ENCODE assay signal across 17 cellular contexts in genomic region chr6:14757414-14757813, GRCh38.
DNase-seq lines count a peak whose midpoint lies in the region; ATAC-seq and TF ChIP-seq lines count a peak whose summit lies in the region.
"Had no signal": no experiment of that assay in that cellular context is flagged by ENCODE, and none has a peak within 500 bp of the region (broad histone marks: within the 10 kb centered on the region; RNA-seq: fewer than 3 reads in every experiment).

No MANE protein-coding gene starts in this region.

- TF ChIP-seq CTCF in CD14-positive monocyte (IDR thresholded peaks at IDR 0.05) (no peak), neutrophil (IDR thresholded peaks at IDR 0.05) (no peak), lower lobe of right lung (IDR thresholded peaks at IDR 0.05) (no peak)

- H3K9me3 ChIP-seq in neutrophil (no peaks in the 10 kb centered on the region), lower lobe of right lung (no peaks in the 10 kb centered on the region)

- H3K27ac ChIP-seq in neutrophil (peak overlapping the region; percentile 94), lower lobe of right lung (no peak overlapping the region)
- H3K27ac ChIP-seq: BLaER1 treated with 17β-estradiol and CSF1 and Interleukin-3, amounts not matched to agents 10 nM and 100 nM; KMS-11 had no signal

- H3K27me3 Mint-ChIP-seq in activated T-cell treated with anti-CD3 and anti-CD28 coated beads, Interleukin-2, amount 50 U/mL, for 72 hours (ENCODE audit: low read depth): no peaks in the 10 kb centered on the region
- peaks cover 0 to 6% (median under 1%) of the 10 kb centered on the region in 3 donors for H3K27me3 Mint-ChIP-seq in CD14-positive monocyte (ENCODE audit: low read depth in 3 of 3)

- intact Hi-C loops in CD14-positive monocyte (cut with micrococcal nuclease) (no loop called here), lower lobe of right lung (cut with DNase I) (no loop called here)

- H3K4me1 ChIP-seq in neutrophil (ENCODE audit: control insufficient read depth in 1 of 2, insufficient read depth in 1 of 2, low read depth in 1 of 2, low read length in 1 of 2) (peaks cover 37 to 44% of the 10 kb centered on the region in 2 experiments), lower lobe of right lung (peaks cover 5% of the 10 kb centered on the region)

- H3K27me3 ChIP-seq in neutrophil: no peaks in the 10 kb centered on the region
- no peaks in the 10 kb centered on the region for H3K27me3 ChIP-seq in lower lobe of right lung (ENCODE audit: low read depth)
- H3K27me3 ChIP-seq: BLaER1 treated with 17β-estradiol and CSF1 and Interleukin-3, amounts not matched to agents 10 nM and 100 nM had no signal

- no peaks in the 10 kb centered on the region for H3K36me3 ChIP-seq in neutrophil
- no peaks in the 10 kb centered on the region for H3K36me3 ChIP-seq in lower lobe of right lung
- H3K36me3 ChIP-seq: BLaER1 treated with 17β-estradiol and CSF1 and Interleukin-3, amounts not matched to agents 10 nM and 100 nM had no signal

- ATAC-seq in activated T-cell treated with anti-CD3 and anti-CD28 coated beads, Interleukin-2, amount 50 U/mL, for 72 hours (replicated peaks in 1 of 2): no peak
- ATAC-seq in GM21528 (IDR thresholded peaks at IDR 0.05; ENCODE audit: low FRiP score, unreplicated experiment) (no peak), lower lobe of right lung (no peak)

- H3K27ac Mint-ChIP-seq in activated T-cell treated with anti-CD3 and anti-CD28 coated beads, Interleukin-2, amount 50 U/mL, for 72 hours: peak overlapping the region; percentile 10
- peak overlapping the region; percentile 89 to 97 (median 95) for H3K27ac Mint-ChIP-seq in CD14-positive monocyte

- H3K4me3 ChIP-seq in neutrophil (ENCODE audit: low read depth in 1 of 2, low read length in 1 of 2): no peak overlapping the region
- no peak overlapping the region for H3K4me3 ChIP-seq in lower lobe of right lung
- H3K4me3 ChIP-seq: BLaER1 treated with 17β-estradiol and CSF1 and Interleukin-3, amounts not matched to agents 10 nM and 100 nM had no signal

- no peak for DNase-seq in activated T-cell treated with anti-CD3 and anti-CD28 coated beads, Interleukin-2, amount 50 U/mL, for 72 hours
- no peak for DNase-seq in activated T-cell treated with anti-CD3 and anti-CD28 coated beads for 4 hours
- DNase-seq in CD14-positive monocyte (ENCODE audit: low spot score): no peak
- peak; percentile 70 for DNase-seq in RPMI8226
- DNase-seq in dedifferentiated amniotic fluid mesenchymal stem cell (ENCODE audit: extremely low spot score): no peak
- DNase-seq in lower lobe of right lung: no peak
- DNase-seq: DMS79 treated with DMSO at 0.1 percent for 48 hours, NCI-H1417, NCI-H187, NCI-H2107, NCI-H510A, NCI-H774, SHP77 treated with DMSO at 0.1 percent for 48 hours had no signal

- peaks cover 76% of the 10 kb centered on the region for H3K4me1 Mint-ChIP-seq in activated T-cell treated with anti-CD3 and anti-CD28 coated beads, Interleukin-2, amount 50 U/mL, for 72 hours (ENCODE audit: low read depth)
- peaks cover 45% of the 10 kb centered on the region for H3K4me1 Mint-ChIP-seq in CD14-positive monocyte

- peaks cover 0 to 2% of the 10 kb centered on the region in 2 donors for H3K36me3 Mint-ChIP-seq in activated T-cell treated with anti-CD3 and anti-CD28 coated beads, Interleukin-2, amount 50 U/mL, for 72 hours (ENCODE audit: insufficient read depth in 2 of 2)
- peaks cover 0 to 4% of the 10 kb centered on the region in 2 donors for H3K36me3 Mint-ChIP-seq in CD14-positive monocyte

- no peak overlapping the region for H3K4me3 Mint-ChIP-seq in activated T-cell treated with anti-CD3 and anti-CD28 coated beads, Interleukin-2, amount 50 U/mL, for 72 hours
- H3K4me3 Mint-ChIP-seq in CD14-positive monocyte: no peak overlapping the region

- H3K9me3 Mint-ChIP-seq in activated T-cell treated with anti-CD3 and anti-CD28 coated beads, Interleukin-2, amount 50 U/mL, for 72 hours: peaks cover 0 to 2% of the 10 kb centered on the region in 2 donors
- peaks cover 0 to 4% (median 0%) of the 10 kb centered on the region in 7 donors for H3K9me3 Mint-ChIP-seq in CD14-positive monocyte
